In the genomic region with DNA sequence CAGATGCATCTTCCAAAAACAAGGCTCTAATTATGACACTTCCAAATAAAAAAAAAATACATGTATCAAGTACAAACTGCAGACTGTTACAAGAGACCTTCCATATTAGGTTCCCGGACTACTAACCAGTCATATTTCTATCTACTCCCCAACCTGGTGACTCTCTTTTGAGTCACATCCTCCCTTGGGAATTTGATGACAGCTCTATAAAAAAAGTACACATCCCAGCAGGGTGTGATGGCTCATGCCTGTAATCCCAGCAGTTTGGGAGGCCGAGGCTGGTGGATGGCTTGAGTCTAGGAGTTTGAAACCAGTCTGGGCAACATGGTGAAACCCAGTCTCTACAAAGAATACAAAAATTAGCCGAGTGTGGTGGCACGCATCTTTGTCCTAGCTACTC, we compare ENCODE assay signal across 11 cellular contexts. TPM values are rescaled to one million over a fixed set of nuclear protein-coding genes. Genes with fewer than 3 reads are reported as not detected.
DNase-seq lines count a peak whose midpoint lies in the region; ATAC-seq and TF ChIP-seq lines count a peak whose summit lies in the region.
"Had no signal": no experiment of that assay in that cellular context is flagged by ENCODE, and none has a peak within 500 bp of the region (broad histone marks: within the 10 kb centered on the region; RNA-seq: fewer than 3 reads in every experiment).

No MANE protein-coding gene starts in this region.

- no peak for TF ChIP-seq EP300 in upper lobe of left lung (IDR thresholded peaks at IDR 0.05)

- no peak overlapping the region for H3K4me3 Mint-ChIP-seq in CD8-positive, alpha-beta T cell

- no peak for TF ChIP-seq POLR2A in upper lobe of left lung (IDR thresholded peaks at IDR 0.05)

- no TSS peak for BruUV-seq in A673 (replicated peaks; lab: Mats Ljungman, UMichigan)

- ATAC-seq in foreskin keratinocyte (peak; percentile 99), upper lobe of left lung (ENCODE audit: low FRiP score in 2 of 2) (no peak)
- ATAC-seq in CD8-positive, alpha-beta T cell, result no peak

- H3K27ac ChIP-seq in A673 (ENCODE audit: low read depth, low read length, poor library complexity, severe bottlenecking) (no peak overlapping the region), foreskin keratinocyte (no peak overlapping the region), upper lobe of left lung (no peak overlapping the region)
- no peak overlapping the region for H3K27ac ChIP-seq in CD8-positive, alpha-beta T cell (ENCODE audit: low read depth, low read length)
- H3K27ac ChIP-seq: right lobe of liver had no signal

- H3K27me3 ChIP-seq in A673 (replicated peaks; ENCODE audit: insufficient read depth, low read depth, low read length, poor library complexity) (no peaks in the 10 kb centered on the region), foreskin keratinocyte (no peaks in the 10 kb centered on the region), upper lobe of left lung (no peaks in the 10 kb centered on the region)
- H3K27me3 ChIP-seq in CD8-positive, alpha-beta T cell (ENCODE audit: insufficient read depth, low read length), result no peaks in the 10 kb centered on the region
- H3K27me3 ChIP-seq: right lobe of liver had no signal

- H3K36me3 Mint-ChIP-seq in CD8-positive, alpha-beta T cell, result peaks cover 38% of the 10 kb centered on the region

- POLR2A ChIA-PET in A673 (lab: Charles Lee; ENCODE audit: low non-redundant PET), result no interaction called here
- POLR2A ChIA-PET in CD8-positive, alpha-beta T cell (lab: Charles Lee), result no interaction called here

- H3K4me3 ChIP-seq in A673 (ENCODE audit: low read depth, low read length, poor library complexity, severe bottlenecking) (no peak overlapping the region), upper lobe of left lung (no peak overlapping the region)
- H3K4me3 ChIP-seq in CD8-positive, alpha-beta T cell (ENCODE audit: low read depth, low read length), result no peak overlapping the region
- H3K4me3 ChIP-seq: right lobe of liver had no signal

- CTCF ChIA-PET in A673 (lab: Charles Lee), result interaction anchor here (0.9 kb wide), 1 partner anchor 15 kb away, joined by 3 read pairs; the partner anchor contains the start of gene RPGR
- CTCF ChIA-PET in CD8-positive, alpha-beta T cell (lab: Charles Lee), result interaction anchor here (1.0 kb wide), 1 partner anchor 15 kb away, joined by 3 read pairs; the partner anchor contains the start of gene RPGR

- intact Hi-C loops in A673 (cut with micrococcal nuclease; ENCODE audit: unreplicated experiment), result no loop called here
- intact Hi-C loops in CD8-positive, alpha-beta T cell (cut with DNase I, micrococcal nuclease), result no loop called here

- WGBS in upper lobe of left lung, 2 donors, result 80 to 88% methylated on average over 4 of the region's 4 CpGs

- no peak overlapping the region for H3K27ac Mint-ChIP-seq in CD8-positive, alpha-beta T cell

- no peak for TF ChIP-seq CTCF in A673 (conservative IDR thresholded peaks at IDR 0.05; ENCODE audit: low read depth, low read length)
- no peak for TF ChIP-seq CTCF in foreskin keratinocyte (conservative IDR thresholded peaks at IDR 0.05)
- TF ChIP-seq CTCF in upper lobe of left lung (IDR thresholded peaks at IDR 0.05), result no peak
- TF ChIP-seq CTCF in CD8-positive, alpha-beta T cell (IDR thresholded peaks at IDR 0.05), result no peak

- no peaks in the 10 kb centered on the region for H3K4me1 Mint-ChIP-seq in CD8-positive, alpha-beta T cell (ENCODE audit: low read depth)

- no peaks in the 10 kb centered on the region for H3K36me3 ChIP-seq in A673 (ENCODE audit: insufficient read depth, low read length, poor library complexity, severe bottlenecking)
- peaks cover 0 to 25% (median 0%) of the 10 kb centered on the region in 4 donors for H3K36me3 ChIP-seq in upper lobe of left lung
- no peaks in the 10 kb centered on the region for H3K36me3 ChIP-seq in CD8-positive, alpha-beta T cell (ENCODE audit: insufficient read depth, low read length)
- H3K36me3 ChIP-seq: right lobe of liver had no signal

- H3K27me3 Mint-ChIP-seq in CD8-positive, alpha-beta T cell (ENCODE audit: low read depth), result no peaks in the 10 kb centered on the region

- peak; percentile 84 for DNase-seq in A673 (ENCODE audit: low spot score)
- DNase-seq in HS-5 (ENCODE audit: low read depth), result peak; percentile 74
- peak; percentile 52 for DNase-seq in amniotic epithelial cell (ENCODE audit: low read depth)
- DNase-seq in foreskin keratinocyte, result peak; percentile 55 to 75
- DNase-seq in NK-92 (lab: John Stamatoyannopoulos, UW; ENCODE audit: unreplicated experiment), result no peak
- no peak for DNase-seq in MV-4-11 (lab: John Stamatoyannopoulos, UW)
- DNase-seq in upper lobe of left lung, result no peak
- DNase-seq in CD8-positive, alpha-beta T cell, result no peak
- DNase-seq: activated CD8-positive, alpha-beta memory T cell treated with anti-CD3 and anti-CD28 coated beads, Interleukin-2, amount 50 U/mL, for 48 hours; Kasumi-1; right lobe of liver had no signal

- no peaks in the 10 kb centered on the region for H3K9me3 Mint-ChIP-seq in CD8-positive, alpha-beta T cell

- H3K4me1 ChIP-seq in A673 (ENCODE audit: insufficient read depth, low read length, poor library complexity, severe bottlenecking) (peaks cover 7% of the 10 kb centered on the region), foreskin keratinocyte (no peaks in the 10 kb centered on the region), upper lobe of left lung (no peaks in the 10 kb centered on the region)
- no peaks in the 10 kb centered on the region for H3K4me1 ChIP-seq in CD8-positive, alpha-beta T cell (ENCODE audit: insufficient read depth, low read length)
- H3K4me1 ChIP-seq: right lobe of liver had no signal

- H3K9me3 ChIP-seq in A673 (ENCODE audit: low read depth, low read length, poor library complexity, severe bottlenecking) (no peaks in the 10 kb centered on the region), upper lobe of left lung (no peaks in the 10 kb centered on the region)
- no peaks in the 10 kb centered on the region for H3K9me3 ChIP-seq in CD8-positive, alpha-beta T cell (ENCODE audit: low read length)
- H3K9me3 ChIP-seq: right lobe of liver had no signal

RNA-seq across cellular contexts. Expression of gene RPGR, which starts 14.9 kb away (rescaled TPM):
- total RNA-seq in A673 (2021), result 12.3 and 15.1 TPM in 2 replicates
- total RNA-seq in foreskin keratinocyte, result 5.0 and 5.4 TPM in 2 replicates
- polyA plus RNA-seq in foreskin keratinocyte, result 2.2 and 2.4 TPM in 2 replicates
- 10 to 100 TPM; 15.8 to 82.8 (median 30.1) TPM for total RNA-seq in upper lobe of left lung
- total RNA-seq in CD8-positive, alpha-beta T cell, result 10 to 100 TPM; 16.9 to 17.0 TPM

RNA-seq across cellular contexts. Expression of gene OTC, which starts 40.0 kb away (rescaled TPM):
- total RNA-seq in A673 (2021) (not detected in 2 replicates), foreskin keratinocyte (not detected in 2 replicates), upper lobe of left lung (1 to 10 TPM in 1 of 6 donors, under 1 TPM in 2, not detected in 3; 0.69 to 2.5 (median 0.76) TPM)
- polyA plus RNA-seq in foreskin keratinocyte, result not detected in 2 replicates
- not detected for total RNA-seq in CD8-positive, alpha-beta T cell

Comparison
In these comparisons a context has a peak if more than half of its experiments do, and no peak if none do; other contexts are left out.
1. DNase-seq: peak in A673 (single experiment), HS-5 (single experiment), amniotic epithelial cell (single experiment) and foreskin keratinocyte (2 of 2); none in NK-92 (single experiment), MV-4-11 (single experiment), upper lobe of left lung (0 of 2) and CD8-positive, alpha-beta T cell (0 of 7).